Comparison of ENCODE assay signal across 1 cellular context in the genomic region with DNA sequence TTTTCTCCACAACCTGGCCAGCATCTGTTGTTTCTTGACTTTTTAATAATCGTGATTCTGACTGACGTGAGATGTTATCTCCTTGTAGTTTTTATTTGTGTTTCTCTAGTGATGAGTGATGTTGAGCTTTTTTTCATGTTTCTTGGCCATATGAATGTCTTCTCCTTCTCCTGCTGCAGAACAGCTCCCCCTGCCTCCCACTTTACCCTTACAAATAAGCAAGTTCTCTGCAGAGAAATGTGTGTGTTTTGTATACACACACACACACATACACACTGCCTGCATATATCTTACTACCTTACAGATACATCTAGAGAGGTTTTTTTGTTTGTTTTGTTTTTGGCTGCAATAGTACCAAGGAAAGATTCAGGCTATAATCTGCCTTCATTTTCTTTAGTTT.
TF ChIP-seq lines count a peak whose summit lies in the region.

No MANE protein-coding gene starts in this region.

TF ChIP-seq in GM23338, 12 proteins besides CTCF, POLR2A, EP300 and RAD21 (continued from another document):
- TF ChIP-seq, protein P1, sequence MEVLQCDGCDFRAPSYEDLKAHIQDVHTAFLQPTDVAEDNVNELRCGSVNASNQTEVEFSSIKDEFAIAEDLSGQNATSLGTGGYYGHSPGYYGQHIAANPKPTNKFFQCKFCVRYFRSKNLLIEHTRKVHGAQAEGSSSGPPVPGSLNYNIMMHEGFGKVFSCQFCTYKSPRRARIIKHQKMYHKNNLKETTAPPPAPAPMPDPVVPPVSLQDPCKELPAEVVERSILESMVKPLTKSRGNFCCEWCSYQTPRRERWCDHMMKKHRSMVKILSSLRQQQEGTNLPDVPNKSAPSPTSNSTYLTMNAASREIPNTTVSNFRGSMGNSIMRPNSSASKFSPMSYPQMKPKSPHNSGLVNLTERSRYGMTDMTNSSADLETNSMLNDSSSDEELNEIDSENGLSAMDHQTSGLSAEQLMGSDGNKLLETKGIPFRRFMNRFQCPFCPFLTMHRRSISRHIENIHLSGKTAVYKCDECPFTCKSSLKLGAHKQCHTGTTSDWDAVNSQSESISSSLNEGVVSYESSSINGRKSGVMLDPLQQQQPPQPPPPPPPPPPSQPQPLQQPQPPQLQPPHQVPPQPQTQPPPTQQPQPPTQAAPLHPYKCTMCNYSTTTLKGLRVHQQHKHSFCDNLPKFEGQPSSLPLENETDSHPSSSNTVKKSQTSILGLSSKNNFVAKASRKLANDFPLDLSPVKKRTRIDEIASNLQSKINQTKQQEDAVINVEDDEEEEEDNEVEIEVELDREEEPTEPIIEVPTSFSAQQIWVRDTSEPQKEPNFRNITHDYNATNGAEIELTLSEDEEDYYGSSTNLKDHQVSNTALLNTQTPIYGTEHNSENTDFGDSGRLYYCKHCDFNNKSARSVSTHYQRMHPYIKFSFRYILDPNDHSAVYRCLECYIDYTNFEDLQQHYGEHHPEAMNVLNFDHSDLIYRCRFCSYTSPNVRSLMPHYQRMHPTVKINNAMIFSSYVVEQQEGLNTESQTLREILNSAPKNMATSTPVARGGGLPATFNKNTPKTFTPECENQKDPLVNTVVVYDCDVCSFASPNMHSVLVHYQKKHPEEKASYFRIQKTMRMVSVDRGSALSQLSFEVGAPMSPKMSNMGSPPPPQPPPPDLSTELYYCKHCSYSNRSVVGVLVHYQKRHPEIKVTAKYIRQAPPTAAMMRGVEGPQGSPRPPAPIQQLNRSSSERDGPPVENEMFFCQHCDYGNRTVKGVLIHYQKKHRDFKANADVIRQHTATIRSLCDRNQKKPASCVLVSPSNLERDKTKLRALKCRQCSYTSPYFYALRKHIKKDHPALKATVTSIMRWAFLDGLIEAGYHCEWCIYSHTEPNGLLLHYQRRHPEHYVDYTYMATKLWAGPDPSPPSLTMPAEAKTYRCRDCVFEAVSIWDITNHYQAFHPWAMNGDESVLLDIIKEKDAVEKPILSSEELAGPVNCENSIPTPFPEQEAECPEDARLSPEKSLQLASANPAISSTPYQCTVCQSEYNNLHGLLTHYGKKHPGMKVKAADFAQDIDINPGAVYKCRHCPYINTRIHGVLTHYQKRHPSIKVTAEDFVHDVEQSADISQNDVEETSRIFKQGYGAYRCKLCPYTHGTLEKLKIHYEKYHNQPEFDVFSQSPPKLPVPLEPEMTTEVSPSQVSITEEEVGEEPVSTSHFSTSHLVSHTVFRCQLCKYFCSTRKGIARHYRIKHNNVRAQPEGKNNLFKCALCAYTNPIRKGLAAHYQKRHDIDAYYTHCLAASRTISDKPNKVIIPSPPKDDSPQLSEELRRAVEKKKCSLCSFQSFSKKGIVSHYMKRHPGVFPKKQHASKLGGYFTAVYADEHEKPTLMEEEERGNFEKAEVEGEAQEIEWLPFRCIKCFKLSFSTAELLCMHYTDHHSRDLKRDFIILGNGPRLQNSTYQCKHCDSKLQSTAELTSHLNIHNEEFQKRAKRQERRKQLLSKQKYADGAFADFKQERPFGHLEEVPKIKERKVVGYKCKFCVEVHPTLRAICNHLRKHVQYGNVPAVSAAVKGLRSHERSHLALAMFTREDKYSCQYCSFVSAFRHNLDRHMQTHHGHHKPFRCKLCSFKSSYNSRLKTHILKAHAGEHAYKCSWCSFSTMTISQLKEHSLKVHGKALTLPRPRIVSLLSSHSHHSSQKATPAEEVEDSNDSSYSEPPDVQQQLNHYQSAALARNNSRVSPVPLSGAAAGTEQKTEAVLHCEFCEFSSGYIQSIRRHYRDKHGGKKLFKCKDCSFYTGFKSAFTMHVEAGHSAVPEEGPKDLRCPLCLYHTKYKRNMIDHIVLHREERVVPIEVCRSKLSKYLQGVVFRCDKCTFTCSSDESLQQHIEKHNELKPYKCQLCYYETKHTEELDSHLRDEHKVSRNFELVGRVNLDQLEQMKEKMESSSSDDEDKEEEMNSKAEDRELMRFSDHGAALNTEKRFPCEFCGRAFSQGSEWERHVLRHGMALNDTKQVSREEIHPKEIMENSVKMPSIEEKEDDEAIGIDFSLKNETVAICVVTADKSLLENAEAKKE (CRISPR knock-in tag; IDR thresholded peaks at IDR 0.05) = no peak
- no peak for TF ChIP-seq ZNF114 (CRISPR knock-in tag; IDR thresholded peaks at IDR 0.05)
